In genomic region chr7:138066954-138067394, GRCh38 we compare ENCODE assay signal across 1 cellular context.
A peak's percentile ranks its signal among the peaks of the same experiment; 100 is the strongest.
TF ChIP-seq lines count a peak whose summit lies in the region.

No MANE protein-coding gene starts in this region.

TF ChIP-seq in HepG2, 621 proteins besides CTCF, POLR2A, EP300 and RAD21 (continued from another document and continues in another):
- TF ChIP-seq BRD4 (CRISPR knock-in tag; IDR thresholded peaks at IDR 0.05) = peak; percentile 28; the same call in 1 of the 2 replicates
- no peak for TF ChIP-seq ZNF121 (CRISPR knock-in tag; IDR thresholded peaks at IDR 0.05)
- TF ChIP-seq LBX2 (CRISPR knock-in tag; IDR thresholded peaks at IDR 0.05; ENCODE audit: borderline replicate concordance) = no peak
- no peak for TF ChIP-seq ZNF354B (CRISPR knock-in tag; IDR thresholded peaks at IDR 0.05)
- TF ChIP-seq CREBL2 (CRISPR knock-in tag; IDR thresholded peaks at IDR 0.05; ENCODE audit: borderline replicate concordance) = no peak
- TF ChIP-seq FLYWCH1 (CRISPR knock-in tag; IDR thresholded peaks at IDR 0.05) = no peak
- TF ChIP-seq NFKBIZ (CRISPR knock-in tag; IDR thresholded peaks at IDR 0.05) = no peak
- no peak for TF ChIP-seq ZNF329 (CRISPR knock-in tag; IDR thresholded peaks at IDR 0.05; ENCODE audit: low read depth)
- TF ChIP-seq MAX (IDR thresholded peaks at IDR 0.05) = no peak
- TF ChIP-seq SOX5 (CRISPR knock-in tag; IDR thresholded peaks at IDR 0.05; ENCODE audit: borderline replicate concordance) = peak; percentile 69; the same call in 1 of the 2 replicates
- TF ChIP-seq SAP130 (CRISPR knock-in tag; IDR thresholded peaks at IDR 0.05; ENCODE audit: low read depth) = peak; percentile 20; the same call in 1 of the 2 replicates
- no peak for TF ChIP-seq ZFX (CRISPR knock-in tag; IDR thresholded peaks at IDR 0.05; ENCODE audit: low read depth)
- TF ChIP-seq UBTF (CRISPR knock-in tag; IDR thresholded peaks at IDR 0.05) = no peak
- peak; percentile 89; the same call in 1 of the 2 replicates for TF ChIP-seq MIXL1 (CRISPR knock-in tag; IDR thresholded peaks at IDR 0.05)
- no peak for TF ChIP-seq ZNF672 (CRISPR knock-in tag; IDR thresholded peaks at IDR 0.05)
- TF ChIP-seq ZBTB4 (CRISPR knock-in tag; IDR thresholded peaks at IDR 0.05; ENCODE audit: borderline replicate concordance) = no peak
- TF ChIP-seq ZBTB37 (CRISPR knock-in tag; IDR thresholded peaks at IDR 0.05) = no peak
- no peak for TF ChIP-seq ZFP36L2 (CRISPR knock-in tag; IDR thresholded peaks at IDR 0.05)
- no peak for TF ChIP-seq NFYC (CRISPR knock-in tag; IDR thresholded peaks at IDR 0.05)
- peak; percentile 77 for TF ChIP-seq ARID5B (CRISPR knock-in tag; IDR thresholded peaks at IDR 0.05)
- TF ChIP-seq ZNF678 (CRISPR knock-in tag; IDR thresholded peaks at IDR 0.05) = no peak
- 0 out of 2 replicates have a peak, but pooled peaks have one; percentile 34 for TF ChIP-seq CCDC6 (CRISPR knock-in tag; IDR thresholded peaks at IDR 0.05)
- no peak for TF ChIP-seq FOSL2 (CRISPR knock-in tag; IDR thresholded peaks at IDR 0.05)
- TF ChIP-seq ZNF441 (CRISPR knock-in tag; IDR thresholded peaks at IDR 0.05; ENCODE audit: borderline replicate concordance) = no peak
- TF ChIP-seq ZNF432 (CRISPR knock-in tag; IDR thresholded peaks at IDR 0.05; ENCODE audit: borderline replicate concordance) = no peak
- TF ChIP-seq ZFP37 (CRISPR knock-in tag; IDR thresholded peaks at IDR 0.05; ENCODE audit: borderline replicate concordance) = no peak
- TF ChIP-seq KLF15 (CRISPR knock-in tag; IDR thresholded peaks at IDR 0.05; ENCODE audit: borderline replicate concordance) = no peak
- TF ChIP-seq EEA1 (CRISPR knock-in tag; IDR thresholded peaks at IDR 0.05; ENCODE audit: borderline replicate concordance) = no peak
- no peak for TF ChIP-seq TAF1 (CRISPR knock-in tag; IDR thresholded peaks at IDR 0.05)
- no peak for TF ChIP-seq ZNF883 (CRISPR knock-in tag; IDR thresholded peaks at IDR 0.05; ENCODE audit: not compliant biosample characterization)
- no peak for TF ChIP-seq ZNF260 (CRISPR knock-in tag; IDR thresholded peaks at IDR 0.05; ENCODE audit: borderline replicate concordance, low read depth)
- no peak for TF ChIP-seq NBN (conservative IDR thresholded peaks at IDR 0.05)
- no peak for TF ChIP-seq ATF7-NPFF (CRISPR knock-in tag; IDR thresholded peaks at IDR 0.05; ENCODE audit: low read depth)
- TF ChIP-seq ZNF12 (CRISPR knock-in tag; IDR thresholded peaks at IDR 0.05) = no peak
- TF ChIP-seq ZBTB21 (CRISPR knock-in tag; IDR thresholded peaks at IDR 0.05) = no peak
- no peak for TF ChIP-seq BORCS8-MEF2B (CRISPR knock-in tag; IDR thresholded peaks at IDR 0.05)
- no peak for TF ChIP-seq PHF21A (CRISPR knock-in tag; IDR thresholded peaks at IDR 0.05)
- no peak for TF ChIP-seq ZNF768 (CRISPR knock-in tag; IDR thresholded peaks at IDR 0.05)
- TF ChIP-seq CSRNP2 (CRISPR knock-in tag; conservative IDR thresholded peaks at IDR 0.05; ENCODE audit: low read depth) = no peak
- no peak for TF ChIP-seq ZNF772 (CRISPR knock-in tag; IDR thresholded peaks at IDR 0.05)
- TF ChIP-seq ZNF160 (CRISPR knock-in tag; IDR thresholded peaks at IDR 0.05) = no peak
- no peak for TF ChIP-seq KIAA2018 (CRISPR knock-in tag; IDR thresholded peaks at IDR 0.05; ENCODE audit: borderline replicate concordance)
- TF ChIP-seq ZFYVE20 (CRISPR knock-in tag; IDR thresholded peaks at IDR 0.05; ENCODE audit: borderline replicate concordance, low read depth) = no peak
- TF ChIP-seq ZNF326 (CRISPR knock-in tag; IDR thresholded peaks at IDR 0.05; ENCODE audit: borderline replicate concordance) = no peak
